In genomic region chr14:64562432-64562831, GRCh38 we compare ENCODE assay signal across 16 cellular contexts. TPM values are rescaled to one million over a fixed set of nuclear protein-coding genes. Genes with fewer than 3 reads are reported as not detected.
"Had no signal": no experiment of that assay in that cellular context is flagged by ENCODE, and none has a peak within 500 bp of the region (broad histone marks: within the 10 kb centered on the region; RNA-seq: fewer than 3 reads in every experiment).

No MANE protein-coding gene starts in this region.

- H3K4me3 Mint-ChIP-seq: activated CD8-positive, alpha-beta T cell treated with anti-CD3 and anti-CD28 coated beads for 36 hours; activated naive CD4-positive, alpha-beta T cell treated with anti-CD3 and anti-CD28 coated beads, Interleukin-2, amount 50 U/mL, for 24 hours; activated T-cell treated with anti-CD3 and anti-CD28 coated beads, Interleukin-2, amount 50 U/mL, for 4 hours; nephron; WTC11 had no signal

- H3K9me3 ChIP-seq: colonic mucosa, heart left ventricle, tibial nerve had no signal

- H3K9me3 Mint-ChIP-seq: activated CD8-positive, alpha-beta T cell treated with anti-CD3 and anti-CD28 coated beads for 36 hours; activated naive CD4-positive, alpha-beta T cell treated with anti-CD3 and anti-CD28 coated beads, Interleukin-2, amount 50 U/mL, for 24 hours; activated T-cell treated with anti-CD3 and anti-CD28 coated beads, Interleukin-2, amount 50 U/mL, for 4 hours; nephron; WTC11 had no signal

- DNase-seq: activated CD4-positive, alpha-beta T cell treated with anti-CD3 and anti-CD28 coated beads for 4 hours; activated CD8-positive, alpha-beta T cell treated with anti-CD3 and anti-CD28 coated beads for 36 hours; activated effector memory CD4-positive, alpha-beta T cell treated with anti-CD3 and anti-CD28 coated beads, Interleukin-2, amount 50 U/mL, for 16 hours; activated T-cell treated with anti-CD3 and anti-CD28 coated beads, Interleukin-2, amount 50 U/mL, for 4 hours; central memory CD4-positive, alpha-beta T cell; colonic mucosa; heart left ventricle; mesendoderm; occipital lobe; stimulated activated CD4-positive, alpha-beta T cell treated with anti-CD3 and anti-CD28 coated beads, Interleukin-4, amount 100 ng/mL, for 24 hours; stimulated activated naive CD4-positive, alpha-beta T cell; T-helper 2 cell had no signal

- H3K36me3 ChIP-seq: colonic mucosa, heart left ventricle, tibial nerve had no signal

- H3K27ac Mint-ChIP-seq: activated CD8-positive, alpha-beta T cell treated with anti-CD3 and anti-CD28 coated beads for 36 hours; activated naive CD4-positive, alpha-beta T cell treated with anti-CD3 and anti-CD28 coated beads, Interleukin-2, amount 50 U/mL, for 24 hours; nephron; WTC11 had no signal

- H3K27me3 ChIP-seq: colonic mucosa, heart left ventricle, tibial nerve had no signal

- H3K4me1 ChIP-seq: colonic mucosa had no signal

- H3K4me3 ChIP-seq: colonic mucosa, heart left ventricle, tibial nerve had no signal

- H3K36me3 Mint-ChIP-seq: activated naive CD4-positive, alpha-beta T cell treated with anti-CD3 and anti-CD28 coated beads, Interleukin-2, amount 50 U/mL, for 24 hours; WTC11 had no signal

- H3K27ac ChIP-seq: colonic mucosa, heart left ventricle, tibial nerve had no signal

- ATAC-seq: activated CD8-positive, alpha-beta T cell treated with anti-CD3 and anti-CD28 coated beads for 36 hours; activated T-cell treated with anti-CD3 and anti-CD28 coated beads, Interleukin-2, amount 50 U/mL, for 4 hours; WTC11 had no signal

RNA-seq across cellular contexts. Expression of gene PPP1R36, which starts 12.7 kb away (rescaled TPM):
- total RNA-seq: activated T-cell treated with anti-CD3 and anti-CD28 coated beads, Interleukin-2, amount 50 U/mL, for 4 hours had no signal
